In the genomic region with DNA sequence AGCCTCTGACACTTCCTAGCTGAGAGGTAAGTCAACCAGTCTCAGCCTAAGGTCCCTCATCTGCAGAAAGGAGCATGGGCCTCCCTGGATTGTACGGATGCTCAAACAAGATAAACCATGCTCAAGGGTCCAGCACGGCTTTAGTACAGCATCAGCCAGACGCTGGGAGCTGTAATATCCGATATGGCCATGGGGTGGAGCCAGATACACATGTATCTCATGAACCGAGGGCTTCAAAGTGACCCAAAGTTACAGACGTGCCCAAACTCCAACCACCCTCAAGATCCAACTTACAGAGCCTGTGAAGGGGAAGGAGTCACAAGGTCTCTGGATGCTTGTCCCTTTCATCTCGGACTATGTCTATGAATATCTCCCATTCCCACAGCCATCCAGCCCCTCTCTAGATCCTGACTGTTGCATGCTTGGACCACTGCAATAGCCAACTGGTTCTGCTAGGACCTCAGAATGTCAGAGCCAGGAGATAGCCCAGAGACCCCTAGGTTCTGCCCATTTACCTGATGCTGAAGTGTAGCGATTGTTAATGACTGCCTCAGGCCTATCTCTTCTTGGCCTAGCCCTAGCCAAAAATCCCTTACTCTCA, we compare ENCODE assay signal across 1 cellular context.
TF ChIP-seq lines count a peak whose summit lies in the region.

No MANE protein-coding gene starts in this region.

TF ChIP-seq in K562, 482 proteins besides CTCF, POLR2A, EP300 and RAD21 (continued from another document):
- TF ChIP-seq DEAF1 (CRISPR knock-in tag; IDR thresholded peaks at IDR 0.05) (peak; percentile 65), POLR2G (IDR thresholded peaks at IDR 0.05; ENCODE audit: low read depth, low read length) (no peak), STAG1 (CRISPR knock-in tag; IDR thresholded peaks at IDR 0.05; ENCODE audit: borderline replicate concordance) (peak; percentile 83), MED1 (CRISPR knock-in tag; IDR thresholded peaks at IDR 0.05; ENCODE audit: borderline replicate concordance) (no peak)
